In the genomic region with DNA sequence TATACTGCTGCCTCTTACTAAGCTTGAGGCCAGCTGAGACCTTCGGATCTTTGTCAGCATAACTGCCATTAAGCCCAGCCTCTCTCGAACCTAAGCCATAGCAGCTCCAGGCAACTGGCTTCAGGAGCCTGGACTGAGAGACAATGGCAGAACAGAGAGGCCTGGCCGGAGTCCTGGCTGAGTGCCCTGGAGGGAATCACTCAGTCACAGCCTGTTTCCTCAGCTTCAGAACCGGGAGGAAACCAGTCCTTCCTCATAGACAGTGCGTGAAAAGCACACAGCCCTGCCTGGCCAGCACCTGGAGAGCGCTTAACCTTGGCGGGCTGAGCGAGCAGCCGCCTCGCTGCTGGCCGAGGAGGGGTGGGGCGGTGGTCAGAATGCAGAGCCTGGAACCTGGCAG, we compare ENCODE assay signal across 10 cellular contexts. TPM values are rescaled to one million over a fixed set of nuclear protein-coding genes. Genes with fewer than 3 reads are reported as not detected.
DNase-seq lines count a peak whose midpoint lies in the region; ATAC-seq and TF ChIP-seq lines count a peak whose summit lies in the region.
"Had no signal": no experiment of that assay in that cellular context is flagged by ENCODE, and none has a peak within 500 bp of the region (broad histone marks: within the 10 kb centered on the region; RNA-seq: fewer than 3 reads in every experiment).

No MANE protein-coding gene starts in this region.

- CTCF ChIA-PET in GM10248 (lab: Yijun Ruan, JAX), result interaction anchor here (0.9 to 2.7 kb wide), 4 partner anchors 11 to 105 kb away, joined by 3 to 18 read pairs (median 3); no protein-coding TSS in a partner anchor

- H3K4me1 ChIP-seq in SJCRH30, result peaks cover 9% of the 10 kb centered on the region

- ATAC-seq in GM21381 (IDR thresholded peaks at IDR 0.05; ENCODE audit: unreplicated experiment), result no peak
- ATAC-seq: activated CD8-positive, alpha-beta T cell treated with anti-CD3 and anti-CD28 coated beads, Interleukin-2, amount 10 ng/mL, durations not matched to agents 7 days and 5 days; Panc1 had no signal

- H3K27me3 ChIP-seq in SJCRH30, result no peaks in the 10 kb centered on the region

- no peak for TF ChIP-seq CTCF in GM10248 (IDR thresholded peaks at IDR 0.05; ENCODE audit: control extremely low read depth, extremely low read depth, low read depth, missing control alignments)

- no peaks in the 10 kb centered on the region for H3K4me1 Mint-ChIP-seq in activated T-cell treated with anti-CD3 and anti-CD28 coated beads, Interleukin-2, amount 50 U/mL, for 24 hours (ENCODE audit: low read depth)

- H3K9me3 Mint-ChIP-seq in activated T-cell treated with anti-CD3 and anti-CD28 coated beads, Interleukin-2, amount 50 U/mL, for 24 hours, result no peaks in the 10 kb centered on the region

- H3K36me3 ChIP-seq in SJCRH30, result no peaks in the 10 kb centered on the region

- intact Hi-C loops in head of caudate nucleus (cut with DNase I), result no loop called here

- H3K4me3 ChIP-seq in SJCRH30, result no peak overlapping the region

- H3K27me3 Mint-ChIP-seq in activated T-cell treated with anti-CD3 and anti-CD28 coated beads, Interleukin-2, amount 50 U/mL, for 24 hours, result peaks cover 30% of the 10 kb centered on the region

- H3K27ac Mint-ChIP-seq in activated T-cell treated with anti-CD3 and anti-CD28 coated beads, Interleukin-2, amount 50 U/mL, for 24 hours, result no peak overlapping the region
- H3K27ac Mint-ChIP-seq: activated CD8-positive, alpha-beta T cell treated with anti-CD3 and anti-CD28 coated beads, Interleukin-2, amount 10 ng/mL, durations not matched to agents 7 days and 5 days had no signal

- H3K36me3 Mint-ChIP-seq in activated T-cell treated with anti-CD3 and anti-CD28 coated beads, Interleukin-2, amount 50 U/mL, for 24 hours (ENCODE audit: low read depth), result no peaks in the 10 kb centered on the region

- POLR2A ChIA-PET in GM10248 (lab: Yijun Ruan, JAX), result interaction anchor here (0.5 to 1.0 kb wide), 2 partner anchors 20 to 21 kb away, joined by 6 to 7 read pairs; a partner anchor contains a TSS

- H3K9me3 ChIP-seq in SJCRH30 (replicated peaks), result no peaks in the 10 kb centered on the region

- no peak overlapping the region for H3K27ac ChIP-seq in SJCRH30

- H3K4me3 Mint-ChIP-seq in activated T-cell treated with anti-CD3 and anti-CD28 coated beads, Interleukin-2, amount 50 U/mL, for 24 hours, result no peak overlapping the region
- H3K4me3 Mint-ChIP-seq: activated CD8-positive, alpha-beta T cell treated with anti-CD3 and anti-CD28 coated beads, Interleukin-2, amount 10 ng/mL, durations not matched to agents 7 days and 5 days had no signal

- DNase-seq in EL (peak; percentile 11), SJCRH30 (peak; percentile 32 to 56), head of caudate nucleus (peak in 41 of 42 donors; percentile 30 to 84 (median 63)), occipital lobe (lab: John Stamatoyannopoulos, UW) (peak; percentile 24), middle frontal gyrus (ENCODE audit: extremely low spot score, low spot score) (no peak), GM10248 (ENCODE audit: extremely low spot score) (no peak)
- DNase-seq in activated T-cell treated with anti-CD3 and anti-CD28 coated beads, Interleukin-2, amount 50 U/mL, for 24 hours, result no peak
- DNase-seq: activated CD8-positive, alpha-beta T cell treated with anti-CD3 and anti-CD28 coated beads, Interleukin-2, amount 10 ng/mL, durations not matched to agents 7 days and 5 days had no signal

RNA-seq across cellular contexts. Expression of a gene that starts 21.6 kb away (rescaled TPM):
- total RNA-seq in SJCRH30 (2014; rRNA removed; shearing (Covaris generic)), result not detected in 2 replicates
- total RNA-seq in occipital lobe, result not detected

RNA-seq across cellular contexts. Expression of a gene that starts 30.3 kb away (rescaled TPM):
- total RNA-seq in SJCRH30 (2014; rRNA removed; shearing (Covaris generic)), result not detected in 2 replicates
- total RNA-seq in occipital lobe, result not detected
- total RNA-seq: activated CD8-positive, alpha-beta T cell treated with anti-CD3 and anti-CD28 coated beads, Interleukin-2, amount 10 ng/mL, durations not matched to agents 7 days and 5 days had no signal

RNA-seq across cellular contexts. Expression of a gene that starts 39.4 kb away (rescaled TPM):
- 12.9 TPM in 2 replicates for total RNA-seq in SJCRH30 (2014; rRNA removed; shearing (Covaris generic))
- total RNA-seq in occipital lobe, result 7.3 TPM

RNA-seq across cellular contexts. Expression of a gene that starts 51.7 kb away (rescaled TPM):
- 6.6 and 8.7 TPM in 2 replicates for total RNA-seq in SJCRH30 (2014; rRNA removed; shearing (Covaris generic))
- total RNA-seq in occipital lobe, result 7.6 TPM
- total RNA-seq: activated CD8-positive, alpha-beta T cell treated with anti-CD3 and anti-CD28 coated beads, Interleukin-2, amount 10 ng/mL, durations not matched to agents 7 days and 5 days had no signal

Comparison
In these comparisons a context has a peak if more than half of its experiments do, and no peak if none do; other contexts are left out.
1. DNase-seq: peak in EL (single experiment), SJCRH30 (2 of 2), head of caudate nucleus (41 of 42) and occipital lobe (single experiment); none in middle frontal gyrus (single experiment), activated T-cell treated with anti-CD3 and anti-CD28 coated beads, Interleukin-2, amount 50 U/mL, for 24 hours (single experiment) and GM10248 (single experiment).